Comparison of ENCODE assay signal across 10 cellular contexts in the genomic region with DNA sequence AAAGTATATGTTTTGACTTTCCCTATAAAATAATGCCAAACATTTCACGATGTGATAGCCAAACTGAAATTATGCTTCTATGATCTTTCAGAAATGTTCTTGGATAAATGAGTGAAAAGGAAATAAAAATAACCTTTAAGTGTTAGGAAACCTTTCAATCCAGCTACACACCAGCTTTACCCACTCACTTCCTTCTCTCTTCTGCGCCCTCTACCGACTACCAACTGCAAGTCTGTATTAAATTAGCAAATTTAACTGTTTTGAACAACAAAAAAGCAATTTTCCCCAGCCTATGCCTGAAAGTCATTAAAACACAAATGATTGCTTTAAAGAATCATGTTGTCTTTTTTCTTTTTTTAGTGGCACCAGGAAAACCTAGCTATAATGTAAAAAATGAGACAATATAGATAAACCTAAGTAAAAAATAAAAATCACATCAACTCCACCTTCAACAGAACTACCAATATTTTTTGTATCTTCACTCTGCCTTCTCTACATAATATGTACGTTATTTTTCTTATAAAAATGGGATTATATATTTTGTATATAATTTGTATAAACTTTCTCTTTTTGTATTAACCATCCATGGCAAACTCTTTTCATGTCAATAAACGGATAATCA. TPM values are rescaled to one million over a fixed set of nuclear protein-coding genes. Genes with fewer than 3 reads are reported as not detected.
DNase-seq lines count a peak whose midpoint lies in the region; ATAC-seq and TF ChIP-seq lines count a peak whose summit lies in the region.
"Had no signal": no experiment of that assay in that cellular context is flagged by ENCODE, and none has a peak within 500 bp of the region (broad histone marks: within the 10 kb centered on the region; RNA-seq: fewer than 3 reads in every experiment).

No MANE protein-coding gene starts in this region.

- intact Hi-C loops in CD14-positive monocyte (cut with micrococcal nuclease): no loop called here
- intact Hi-C loops in mammary epithelial cell (cut with micrococcal nuclease): no loop called here

- H2AK5ac ChIP-seq in mesenchymal stem cell (ENCODE audit: low read length, severe bottlenecking): no peak overlapping the region

- H3K9me3 ChIP-seq in HAP-1: no peaks in the 10 kb centered on the region
- no peaks in the 10 kb centered on the region for H3K9me3 ChIP-seq in Peyer's patch
- no peaks in the 10 kb centered on the region for H3K9me3 ChIP-seq in mammary epithelial cell (replicated peaks; ENCODE audit: insufficient read depth, low read length)
- no peaks in the 10 kb centered on the region for H3K9me3 ChIP-seq in mesenchymal stem cell (ENCODE audit: control insufficient read depth, low read length)

- H4K8ac ChIP-seq in mesenchymal stem cell (ENCODE audit: low read length): no peak overlapping the region

- no peak overlapping the region for H3K4ac ChIP-seq in mesenchymal stem cell (ENCODE audit: low read depth in 1 of 2, low read length in 2 of 2)

- H3K4me3 ChIP-seq in HAP-1 (no peak overlapping the region), Peyer's patch (no peak overlapping the region), mammary epithelial cell (replicated peaks in 1 of 3; ENCODE audit: insufficient read depth in 1 of 3, low read depth in 2 of 3, low read length in 3 of 3) (no peak overlapping the region), mesenchymal stem cell (ENCODE audit: insufficient read depth in 1 of 2, low read depth in 1 of 2, low read length in 2 of 2) (no peak overlapping the region)

- peaks cover 0 to 9% (median 0%) of the 10 kb centered on the region in 3 donors for H3K27me3 Mint-ChIP-seq in CD14-positive monocyte (ENCODE audit: low read depth in 3 of 3)

- H3K23ac ChIP-seq in mesenchymal stem cell (ENCODE audit: low read length in 2 of 2): no peak overlapping the region

- H3K79me2 ChIP-seq in mammary epithelial cell (ENCODE audit: insufficient read depth, low read length): no peaks in the 10 kb centered on the region

- no peaks in the 10 kb centered on the region for H4K20me1 ChIP-seq in mammary epithelial cell (ENCODE audit: insufficient read depth, low read length)

- 14% methylated on average over 5 of the region's 5 CpGs for WGBS in mammary epithelial cell (ENCODE audit: low coverage, missing lambda C conversion rate)
- WGBS in mesenchymal stem cell: 36% methylated on average over 3 of the region's 5 CpGs

- peaks cover 19% of the 10 kb centered on the region for H3K4me1 Mint-ChIP-seq in CD14-positive monocyte

- DNase-seq in CD14-positive monocyte (ENCODE audit: low spot score) (peak; percentile 54), HAP-1 (ENCODE audit: low spot score in 2 of 2) (peak; percentile 25 to 68), Peyer's patch (peak in 2 of 3 donors; percentile 39 to 70), mammary epithelial cell (peak; percentile 38), mesenchymal stem cell (peak; percentile 76), NK-92 (lab: John Stamatoyannopoulos, UW; ENCODE audit: unreplicated experiment) (no peak)
- DNase-seq in effector CD4-positive, alpha-beta T cell: no peak

- H3K4me2 ChIP-seq in mammary epithelial cell (ENCODE audit: insufficient read depth, low read depth, low read length): no peak overlapping the region
- H3K4me2 ChIP-seq in mesenchymal stem cell (ENCODE audit: low read length, poor library complexity, severe bottlenecking): no peak overlapping the region

- dilution Hi-C loops in mammary epithelial cell (cut with HindIII; ENCODE audit: low sequenced_read_pairs): no loop called here

- no peak overlapping the region for H3K27ac Mint-ChIP-seq in CD14-positive monocyte
- H3K27ac Mint-ChIP-seq: IgD-negative memory B cell had no signal

- H2BK5ac ChIP-seq in mesenchymal stem cell (ENCODE audit: low read depth, low read length, poor library complexity, severe bottlenecking): no peak overlapping the region

- H3K4me1 ChIP-seq in HAP-1: no peaks in the 10 kb centered on the region
- peaks cover 0 to 5% (median 0%) of the 10 kb centered on the region in 4 donors for H3K4me1 ChIP-seq in Peyer's patch
- H3K4me1 ChIP-seq in mammary epithelial cell (ENCODE audit: insufficient read depth, low read length): peaks cover 7% of the 10 kb centered on the region
- peaks cover 2% of the 10 kb centered on the region for H3K4me1 ChIP-seq in mesenchymal stem cell (ENCODE audit: control insufficient read depth, insufficient read depth, low read depth, low read length)

- no peaks in the 10 kb centered on the region for H3K79me1 ChIP-seq in mesenchymal stem cell (replicated peaks; ENCODE audit: low read length, poor library complexity, severe bottlenecking)

- no peak for ATAC-seq in HG03520 (IDR thresholded peaks at IDR 0.05; ENCODE audit: unreplicated experiment)

- no peaks in the 10 kb centered on the region for H3K36me3 Mint-ChIP-seq in CD14-positive monocyte
- H3K36me3 Mint-ChIP-seq: IgD-negative memory B cell had no signal

- no peak overlapping the region for H2AFZ ChIP-seq in mammary epithelial cell (ENCODE audit: low read depth, low read length)
- H2AFZ ChIP-seq in mesenchymal stem cell (ENCODE audit: low read depth, low read length): no peak overlapping the region

- H3K9me3 Mint-ChIP-seq in CD14-positive monocyte: no peaks in the 10 kb centered on the region
- H3K9me3 Mint-ChIP-seq: IgD-negative memory B cell had no signal

- H2BK15ac ChIP-seq in mesenchymal stem cell (ENCODE audit: low read depth, poor library complexity, severe bottlenecking): no peak overlapping the region

- no peak overlapping the region for H3K14ac ChIP-seq in mesenchymal stem cell (ENCODE audit: low read length in 2 of 2)

- H3K27ac ChIP-seq in Peyer's patch (no peak overlapping the region), mammary epithelial cell (ENCODE audit: insufficient read depth, low read depth, low read length) (no peak overlapping the region), mesenchymal stem cell (ENCODE audit: low read length, poor library complexity, severe bottlenecking) (no peak overlapping the region)

- no peak overlapping the region for H3K18ac ChIP-seq in mesenchymal stem cell (ENCODE audit: low read depth in 1 of 2, low read length in 2 of 2)

- H3K9ac ChIP-seq in mammary epithelial cell (ENCODE audit: insufficient read depth, low read length) (no peak overlapping the region), mesenchymal stem cell (ENCODE audit: low read length) (no peak overlapping the region)

- in situ Hi-C loops in HAP-1 (cut with MboI; ENCODE audit: low sequenced_read_pairs) (no loop called here), mammary epithelial cell (cut with MboI; ENCODE audit: low sequenced_read_pairs in 2 of 2) (no loop called here)

- CTCF ChIA-PET in mammary epithelial cell (lab: Charles Lee; ENCODE audit: low non-redundant PET): interaction anchor here (0.7 kb wide), 1 partner anchor 121 kb away, joined by 3 read pairs; no protein-coding TSS in a partner anchor

- TF ChIP-seq CTCF in CD14-positive monocyte (IDR thresholded peaks at IDR 0.05): peak; percentile 85
- peak; percentile 10 to 60 (median 52) for TF ChIP-seq CTCF in Peyer's patch (IDR thresholded peaks at IDR 0.05)
- TF ChIP-seq CTCF in mammary epithelial cell (conservative IDR thresholded peaks at IDR 0.05 in 1 of 2, IDR thresholded peaks at IDR 0.05 in 1 of 2; ENCODE audit: extremely low read depth in 1 of 2, insufficient read depth in 1 of 2, low read depth in 1 of 2, low read length in 2 of 2): peak; percentile 80 to 86

- H2BK120ac ChIP-seq in mesenchymal stem cell (ENCODE audit: low read depth, low read length): no peak overlapping the region

- H3K27me3 ChIP-seq in HAP-1 (ENCODE audit: low read depth) (peaks cover 16% of the 10 kb centered on the region), Peyer's patch (no peaks in the 10 kb centered on the region), mammary epithelial cell (ENCODE audit: insufficient read depth, low read length) (no peaks in the 10 kb centered on the region), mesenchymal stem cell (ENCODE audit: control insufficient read depth in 1 of 2, insufficient read depth in 1 of 2, low read length in 2 of 2) (peaks cover 0 to 5% of the 10 kb centered on the region in 2 experiments)

- H3K4me3 Mint-ChIP-seq in CD14-positive monocyte: no peak overlapping the region
- H3K4me3 Mint-ChIP-seq: IgD-negative memory B cell had no signal

- no peaks in the 10 kb centered on the region for H3K36me3 ChIP-seq in HAP-1 (replicated peaks)
- H3K36me3 ChIP-seq in Peyer's patch: no peaks in the 10 kb centered on the region
- no peaks in the 10 kb centered on the region for H3K36me3 ChIP-seq in mammary epithelial cell (ENCODE audit: insufficient read depth, low read length)
- no peaks in the 10 kb centered on the region for H3K36me3 ChIP-seq in mesenchymal stem cell (ENCODE audit: control insufficient read depth in 1 of 2, insufficient read depth in 2 of 2, low read depth in 1 of 2, low read length in 2 of 2)

- TF ChIP-seq POLR2A in Peyer's patch (IDR thresholded peaks at IDR 0.05): no peak

- H2BK12ac ChIP-seq in mesenchymal stem cell (ENCODE audit: low read length in 2 of 2): no peak overlapping the region

- BruUV-seq in mammary epithelial cell (replicated peaks; lab: Mats Ljungman, UMichigan): no TSS peak

- H4K91ac ChIP-seq in mesenchymal stem cell (ENCODE audit: low read length): no peak overlapping the region

RNA-seq across cellular contexts. Expression of gene TMEM100, which starts 13.2 kb away (rescaled TPM):
- polyA plus RNA-seq in CD14-positive monocyte (not detected), mammary epithelial cell (0.24 TPM)
- total RNA-seq in Peyer's patch (10 to 100 TPM in 1 of 4 donors, 1 to 10 TPM in 3; 4.4 to 18.2 (median 4.8) TPM), mammary epithelial cell (under 1 TPM; 0.16 to 0.50 TPM)
- not detected for polyA minus RNA-seq in mammary epithelial cell
- polyA plus RNA-seq in mesenchymal stem cell (2013, experiment 1 of 2): 151 TPM
- polyA plus RNA-seq in mesenchymal stem cell (2013, experiment 2 of 2): 182 TPM
- total RNA-seq: mononuclear cell had no signal
- polyA plus RNA-seq: IgD-negative memory B cell had no signal

RNA-seq across cellular contexts. Expression of gene PCTP, which starts 15.0 kb away (rescaled TPM):
- polyA plus RNA-seq in CD14-positive monocyte: 10 to 100 TPM; 35.4 to 54.2 TPM
- 10 to 100 TPM; 16.0 to 35.5 (median 26.5) TPM for total RNA-seq in Peyer's patch
- total RNA-seq in mammary epithelial cell: 10 to 100 TPM; 16.3 to 27.8 TPM
- polyA plus RNA-seq in mammary epithelial cell: 22.5 TPM
- 11.3 TPM for polyA minus RNA-seq in mammary epithelial cell
- 37.2 TPM for polyA plus RNA-seq in mesenchymal stem cell (2013, experiment 1 of 2)
- 37.5 TPM for polyA plus RNA-seq in mesenchymal stem cell (2013, experiment 2 of 2)

Comparison
In these comparisons a context has a peak if more than half of its experiments do, and no peak if none do; other contexts are left out.
1. DNase-seq: peak in CD14-positive monocyte (single experiment), HAP-1 (2 of 2), Peyer's patch (2 of 3), mammary epithelial cell (single experiment) and mesenchymal stem cell (single experiment); none in effector CD4-positive, alpha-beta T cell (single experiment) and NK-92 (single experiment).
2. Peak in every context shown above with its lines, with median percentiles within 50 percentile points of each other: CTCF ChIP-seq.